In genomic region chr18:1039421-1039820, GRCh38 we compare ENCODE assay signal across 38 cellular contexts.
"Had no signal": no experiment of that assay in that cellular context is flagged by ENCODE, and none has a peak within 500 bp of the region (broad histone marks: within the 10 kb centered on the region; RNA-seq: fewer than 3 reads in every experiment).

No MANE protein-coding gene starts in this region.

- H3K27me3 ChIP-seq: adrenal gland, ascending aorta, body of pancreas, brain microvascular endothelial cell, breast epithelium, cardiac muscle cell had no signal

- H3K4me1 Mint-ChIP-seq: activated naive CD4-positive, alpha-beta T cell treated with anti-CD3 and anti-CD28 coated beads, Interleukin-2, amount 10 ng/mL, durations not matched to agents 7 days and 5 days; activated naive CD4-positive, alpha-beta T cell treated with anti-CD3 and anti-CD28 coated beads, Interleukin-2, amount 50 U/mL, for 24 hours; activated naive CD8-positive, alpha-beta T cell treated with anti-CD3 and anti-CD28 coated beads for 36 hours; activated naive CD8-positive, alpha-beta T cell treated with anti-CD3 and anti-CD28 coated beads, Interleukin-2, amount 10 ng/mL, durations not matched to agents 7 days and 5 days; activated naive CD8-positive, alpha-beta T cell treated with anti-CD3 and anti-CD28 coated beads, Interleukin-2, amount 50 U/mL, for 24 hours; activated T-helper 17 cell treated with anti-CD3 and anti-CD28 coated beads, Interleukin-2, amount 50 U/mL, for 72 hours; central memory CD8-positive, alpha-beta T cell had no signal

- H3K4me3 ChIP-seq: adrenal gland, ascending aorta, body of pancreas, breast epithelium, cardiac muscle cell had no signal

- H3K4me1 ChIP-seq: adrenal gland, ascending aorta, body of pancreas, breast epithelium had no signal

- H3K36me3 ChIP-seq: adrenal gland, ascending aorta, brain microvascular endothelial cell, breast epithelium, cardiac muscle cell had no signal

- ATAC-seq: activated naive CD4-positive, alpha-beta T cell treated with anti-CD3 and anti-CD28 coated beads, Interleukin-2, amount 50 U/mL, for 72 hours; activated naive CD8-positive, alpha-beta T cell treated with anti-CD3 and anti-CD28 coated beads, Interleukin-2, amount 50 U/mL, for 24 hours; activated T-cell treated with anti-CD3 and anti-CD28 coated beads, Interleukin-2, amount 50 U/mL, for 4 hours; activated T-cell treated with anti-CD3 and anti-CD28 coated beads, Interleukin-2, amount 50 U/mL, for 72 hours; activated T-helper 17 cell treated with anti-CD3 and anti-CD28 coated beads, Interleukin-2, amount 50 U/mL, for 72 hours; body of pancreas had no signal

- H3K27ac ChIP-seq: adrenal gland, ascending aorta, body of pancreas, brain microvascular endothelial cell, breast epithelium, cardiac muscle cell had no signal

- H3K9me3 Mint-ChIP-seq: activated naive CD4-positive, alpha-beta T cell treated with anti-CD3 and anti-CD28 coated beads for 36 hours; activated naive CD8-positive, alpha-beta T cell treated with anti-CD3 and anti-CD28 coated beads for 36 hours; activated naive CD8-positive, alpha-beta T cell treated with anti-CD3 and anti-CD28 coated beads, Interleukin-2, amount 10 ng/mL, durations not matched to agents 7 days and 5 days; activated T-cell treated with anti-CD3 and anti-CD28 coated beads, Interleukin-2, amount 50 U/mL, for 24 hours; activated T-cell treated with anti-CD3 and anti-CD28 coated beads, Interleukin-2, amount 50 U/mL, for 4 hours; activated T-helper 1 cell treated with anti-CD3 and anti-CD28 coated beads, Interleukin-12 subunit alpha, Interleukin-12 subunit beta, Interleukin-2, Interleukin-4 antibody, amounts not matched to agents 30 ng/mL and 10 ng/mL and 1 ng/mL, durations not matched to agents 14 hours and 24 hours and 36 hours; activated T-helper 17 cell treated with anti-CD3 and anti-CD28 coated beads, Interleukin-2, amount 50 U/mL, for 72 hours; activated T-helper 2 cell treated with anti-CD3 and anti-CD28 coated beads, Interferon-gamma antibody, Interleukin-2, Interleukin-4, amounts not matched to agents 10 μg/mL and 5 μg/mL and 100 μg/mL, durations not matched to agents 14 hours and 24 hours and 36 hours had no signal

- DNase-seq: activated effector memory CD4-positive, alpha-beta T cell treated with anti-CD3 and anti-CD28 coated beads, Interleukin-2, amount 50 U/mL, for 16 hours; activated effector memory CD4-positive, alpha-beta T cell treated with Interleukin-2 at 50 U/mL for 16 hours; activated gamma-delta T cell; activated gamma-delta T cell treated with Interleukin-2 at 50 U/mL for 16 hours; activated naive CD4-positive, alpha-beta T cell; activated naive CD4-positive, alpha-beta T cell treated with anti-CD3 and anti-CD28 coated beads for 36 hours; activated naive CD4-positive, alpha-beta T cell treated with anti-CD3 and anti-CD28 coated beads, Interleukin-2, amount 10 ng/mL, durations not matched to agents 7 days and 5 days; activated naive CD4-positive, alpha-beta T cell treated with anti-CD3 and anti-CD28 coated beads, Interleukin-2, amount 50 U/mL, for 16 hours; activated naive CD4-positive, alpha-beta T cell treated with Interleukin-2 at 50 U/mL for 16 hours; activated naive CD8-positive, alpha-beta T cell treated with anti-CD3 and anti-CD28 coated beads for 36 hours; activated naive CD8-positive, alpha-beta T cell treated with anti-CD3 and anti-CD28 coated beads, Interleukin-2, amount 10 ng/mL, durations not matched to agents 7 days and 5 days; activated naive CD8-positive, alpha-beta T cell treated with anti-CD3 and anti-CD28 coated beads, Interleukin-2, amount 50 U/mL, for 24 hours; activated T-cell treated with anti-CD3 and anti-CD28 coated beads, Interleukin-2, amount 50 U/mL, for 1 hour; activated T-cell treated with anti-CD3 and anti-CD28 coated beads, Interleukin-2, amount 50 U/mL, for 24 hours; activated T-cell treated with anti-CD3 and anti-CD28 coated beads, Interleukin-2, amount 50 U/mL, for 4 hours; activated T-cell treated with anti-CD3 and anti-CD28 coated beads, Interleukin-2, amount 50 U/mL, for 48 hours; activated T-cell treated with anti-CD3 and anti-CD28 coated beads, Interleukin-2, amount 50 U/mL, for 72 hours; adrenal gland; amniotic stem cell; amygdala; anterior cingulate cortex; aorta; body of pancreas; brain microvascular endothelial cell; caudate nucleus; central memory CD4-positive, alpha-beta T cell; cerebellar nuclear complex had no signal

- H3K27ac Mint-ChIP-seq: activated naive CD4-positive, alpha-beta T cell treated with anti-CD3 and anti-CD28 coated beads for 36 hours; activated naive CD4-positive, alpha-beta T cell treated with anti-CD3 and anti-CD28 coated beads, Interleukin-2, amount 10 ng/mL, durations not matched to agents 7 days and 5 days; activated naive CD4-positive, alpha-beta T cell treated with anti-CD3 and anti-CD28 coated beads, Interleukin-2, amount 50 U/mL, for 24 hours; activated naive CD8-positive, alpha-beta T cell; activated naive CD8-positive, alpha-beta T cell treated with anti-CD3 and anti-CD28 coated beads for 36 hours; activated naive CD8-positive, alpha-beta T cell treated with anti-CD3 and anti-CD28 coated beads, Interleukin-2, amount 10 ng/mL, durations not matched to agents 7 days and 5 days; activated naive CD8-positive, alpha-beta T cell treated with anti-CD3 and anti-CD28 coated beads, Interleukin-2, amount 50 U/mL, for 24 hours; activated T-cell treated with anti-CD3 and anti-CD28 coated beads, Interleukin-2, amount 50 U/mL, for 24 hours; activated T-cell treated with anti-CD3 and anti-CD28 coated beads, Interleukin-2, amount 50 U/mL, for 72 hours; activated T-helper 1 cell treated with anti-CD3 and anti-CD28 coated beads, Interleukin-12 subunit alpha, Interleukin-12 subunit beta, Interleukin-2, Interleukin-4 antibody, amounts not matched to agents 30 ng/mL and 10 ng/mL and 1 ng/mL, durations not matched to agents 14 hours and 24 hours and 36 hours; activated T-helper 17 cell treated with anti-CD3 and anti-CD28 coated beads, Interleukin-2, amount 50 U/mL, for 72 hours; activated T-helper 2 cell treated with anti-CD3 and anti-CD28 coated beads, Interferon-gamma antibody, Interleukin-2, Interleukin-4, amounts not matched to agents 10 μg/mL and 5 μg/mL and 100 μg/mL, durations not matched to agents 14 hours and 24 hours and 36 hours; brain had no signal

- H3K27me3 Mint-ChIP-seq: activated naive CD4-positive, alpha-beta T cell treated with anti-CD3 and anti-CD28 coated beads, Interleukin-2, amount 10 ng/mL, durations not matched to agents 7 days and 5 days; activated naive CD8-positive, alpha-beta T cell treated with anti-CD3 and anti-CD28 coated beads for 36 hours; activated naive CD8-positive, alpha-beta T cell treated with anti-CD3 and anti-CD28 coated beads, Interleukin-2, amount 10 ng/mL, durations not matched to agents 7 days and 5 days; activated naive CD8-positive, alpha-beta T cell treated with anti-CD3 and anti-CD28 coated beads, Interleukin-2, amount 50 U/mL, for 24 hours; brain; central memory CD8-positive, alpha-beta T cell had no signal

- H3K9me3 ChIP-seq: adrenal gland, ascending aorta, body of pancreas had no signal

- H3K4me3 Mint-ChIP-seq: activated naive CD4-positive, alpha-beta T cell treated with anti-CD3 and anti-CD28 coated beads for 36 hours; activated naive CD4-positive, alpha-beta T cell treated with anti-CD3 and anti-CD28 coated beads, Interleukin-2, amount 10 ng/mL, durations not matched to agents 7 days and 5 days; activated naive CD4-positive, alpha-beta T cell treated with anti-CD3 and anti-CD28 coated beads, Interleukin-2, amount 50 U/mL, for 24 hours; activated naive CD8-positive, alpha-beta T cell; activated naive CD8-positive, alpha-beta T cell treated with anti-CD3 and anti-CD28 coated beads for 36 hours; activated naive CD8-positive, alpha-beta T cell treated with anti-CD3 and anti-CD28 coated beads, Interleukin-2, amount 10 ng/mL, durations not matched to agents 7 days and 5 days; activated naive CD8-positive, alpha-beta T cell treated with anti-CD3 and anti-CD28 coated beads, Interleukin-2, amount 50 U/mL, for 24 hours; activated T-cell treated with anti-CD3 and anti-CD28 coated beads, Interleukin-2, amount 50 U/mL, for 24 hours; activated T-cell treated with anti-CD3 and anti-CD28 coated beads, Interleukin-2, amount 50 U/mL, for 4 hours; activated T-cell treated with anti-CD3 and anti-CD28 coated beads, Interleukin-2, amount 50 U/mL, for 72 hours; activated T-helper 1 cell treated with anti-CD3 and anti-CD28 coated beads, Interleukin-12 subunit alpha, Interleukin-12 subunit beta, Interleukin-2, Interleukin-4 antibody, amounts not matched to agents 30 ng/mL and 10 ng/mL and 1 ng/mL, durations not matched to agents 14 hours and 24 hours and 36 hours; activated T-helper 17 cell treated with anti-CD3 and anti-CD28 coated beads, Interleukin-2, amount 50 U/mL, for 72 hours; brain; central memory CD8-positive, alpha-beta T cell had no signal

- H3K36me3 Mint-ChIP-seq: activated naive CD4-positive, alpha-beta T cell treated with anti-CD3 and anti-CD28 coated beads, Interleukin-2, amount 10 ng/mL, durations not matched to agents 7 days and 5 days; activated naive CD4-positive, alpha-beta T cell treated with anti-CD3 and anti-CD28 coated beads, Interleukin-2, amount 50 U/mL, for 24 hours; activated naive CD4-positive, alpha-beta T cell treated with anti-CD3 and anti-CD28 coated beads, Interleukin-2, amount 50 U/mL, for 72 hours; activated naive CD8-positive, alpha-beta T cell; activated naive CD8-positive, alpha-beta T cell treated with anti-CD3 and anti-CD28 coated beads for 36 hours; activated naive CD8-positive, alpha-beta T cell treated with anti-CD3 and anti-CD28 coated beads, Interleukin-2, amount 10 ng/mL, durations not matched to agents 7 days and 5 days had no signal
